2 cellular contexts compared by ENCODE assay signal in genomic region chr19:18190278-18190677, GRCh38.
TF ChIP-seq lines count a peak whose summit lies in the region.

No MANE protein-coding gene starts in this region.

TF ChIP-seq in GM23338, 12 proteins besides CTCF, POLR2A, EP300 and RAD21:
- TF ChIP-seq STAT1 (IDR thresholded peaks at IDR 0.05; ENCODE audit: unreplicated experiment) (no peak), EZH2phosphoT487 (IDR thresholded peaks at IDR 0.05; ENCODE audit: unreplicated experiment) (no peak), ZNF331 (CRISPR knock-in tag; IDR thresholded peaks at IDR 0.05; ENCODE audit: low read depth) (no peak), NANOG (IDR thresholded peaks at IDR 0.05; ENCODE audit: borderline replicate concordance) (no peak), ZNF114 (CRISPR knock-in tag; IDR thresholded peaks at IDR 0.05) (no peak), EZH2 (IDR thresholded peaks at IDR 0.05; ENCODE audit: low read depth, unreplicated experiment) (no peak), ETS1 (IDR thresholded peaks at IDR 0.05) (no peak), CREB1 (CRISPR knock-in tag; IDR thresholded peaks at IDR 0.05; ENCODE audit: low read depth) (no peak), REST (IDR thresholded peaks at IDR 0.05; ENCODE audit: unreplicated experiment) (no peak), JUNB (IDR thresholded peaks at IDR 0.05; ENCODE audit: unreplicated experiment) (no peak)

TF ChIP-seq in K562, 482 proteins besides CTCF, POLR2A, EP300 and RAD21:
- TF ChIP-seq ARID3B (CRISPR knock-in tag; IDR thresholded peaks at IDR 0.05; ENCODE audit: borderline replicate concordance) (no peak), EZH2 (IDR thresholded peaks at IDR 0.05; ENCODE audit: borderline replicate concordance, low read depth, low read length) (no peak), NONO (IDR thresholded peaks at IDR 0.05; ENCODE audit: low read depth in 2 of 2, low read length in 1 of 2) (no peak), NCOA4 (IDR thresholded peaks at IDR 0.05; ENCODE audit: partially characterized antibody) (no peak), RBBP5 (IDR thresholded peaks at IDR 0.05; ENCODE audit: borderline replicate concordance, insufficient read depth, low read length, poor library complexity, severe bottlenecking) (no peak), ZNF24 (IDR thresholded peaks at IDR 0.05) (no peak), ZNF445 (CRISPR knock-in tag; IDR thresholded peaks at IDR 0.05; ENCODE audit: low read depth) (no peak), SP1 (CRISPR knock-in tag; IDR thresholded peaks at IDR 0.05) (no peak), HCFC1 (IDR thresholded peaks at IDR 0.05; ENCODE audit: low read depth, low read length) (no peak), KAT7 (CRISPR knock-in tag; IDR thresholded peaks at IDR 0.05; ENCODE audit: borderline replicate concordance) (no peak)
